Comparison of ENCODE assay signal across 24 cellular contexts in the genomic region with DNA sequence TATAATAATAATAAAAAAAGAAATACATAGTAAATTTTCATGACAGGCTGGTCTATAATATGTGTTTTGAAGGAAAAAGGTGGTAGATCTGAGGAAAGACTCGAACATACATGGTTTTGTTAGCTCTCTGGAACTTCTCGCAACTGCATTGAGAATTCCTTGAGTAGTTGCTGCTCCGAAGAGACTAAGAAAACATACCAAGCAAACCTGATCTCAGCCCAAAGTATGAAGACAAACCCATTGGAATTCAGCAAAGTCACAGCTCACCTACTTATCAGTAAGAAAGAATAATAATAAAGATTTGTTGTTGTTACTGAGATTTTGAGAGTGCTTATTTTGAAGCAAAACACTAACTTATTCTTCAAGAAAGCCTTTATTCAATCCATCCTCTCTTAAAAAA.
DNase-seq lines count a peak whose midpoint lies in the region; ATAC-seq and TF ChIP-seq lines count a peak whose summit lies in the region.
"Had no signal": no experiment of that assay in that cellular context is flagged by ENCODE, and none has a peak within 500 bp of the region (broad histone marks: within the 10 kb centered on the region; RNA-seq: fewer than 3 reads in every experiment).

No MANE protein-coding gene starts in this region.

- in situ Hi-C loops in HAP-1 (cut with MboI; ENCODE audit: low sequenced_read_pairs): no loop called here

- H3K4me3 Mint-ChIP-seq in activated T-cell treated with anti-CD3 and anti-CD28 coated beads, Interleukin-2, amount 50 U/mL, for 24 hours: no peak overlapping the region
- H3K4me3 Mint-ChIP-seq: CD14-positive monocyte; CD4-positive, alpha-beta memory T cell; CD4-positive, CD25-positive, alpha-beta regulatory T cell; CD8-positive, alpha-beta memory T cell had no signal

- H3K36me3 Mint-ChIP-seq in activated T-cell treated with anti-CD3 and anti-CD28 coated beads, Interleukin-2, amount 50 U/mL, for 24 hours (ENCODE audit: low read depth): no peaks in the 10 kb centered on the region
- H3K36me3 Mint-ChIP-seq: CD14-positive monocyte; CD4-positive, alpha-beta memory T cell; CD4-positive, CD25-positive, alpha-beta regulatory T cell; CD8-positive, alpha-beta memory T cell had no signal

- no peak overlapping the region for H3K27ac Mint-ChIP-seq in activated T-cell treated with anti-CD3 and anti-CD28 coated beads, Interleukin-2, amount 50 U/mL, for 24 hours
- H3K27ac Mint-ChIP-seq: CD14-positive monocyte; CD4-positive, alpha-beta memory T cell; CD4-positive, CD25-positive, alpha-beta regulatory T cell; CD8-positive, alpha-beta memory T cell had no signal

- no peaks in the 10 kb centered on the region for H3K27me3 Mint-ChIP-seq in activated T-cell treated with anti-CD3 and anti-CD28 coated beads, Interleukin-2, amount 50 U/mL, for 24 hours
- H3K27me3 Mint-ChIP-seq: CD4-positive, alpha-beta memory T cell; CD4-positive, CD25-positive, alpha-beta regulatory T cell; CD8-positive, alpha-beta memory T cell had no signal

- H3K4me1 ChIP-seq in HAP-1: no peaks in the 10 kb centered on the region
- H3K4me1 ChIP-seq: BLaER1 had no signal

- H3K36me3 ChIP-seq in HAP-1 (replicated peaks): no peaks in the 10 kb centered on the region
- H3K36me3 ChIP-seq: BE2C, BLaER1 had no signal

- DNase-seq in astrocyte of the hippocampus (ENCODE audit: low read depth, low spot score) (peak; percentile 59), choroid plexus epithelial cell (ENCODE audit: low read depth) (peak; percentile 58), non-pigmented ciliary epithelial cell (ENCODE audit: low read depth) (peak; percentile 23), HAP-1 (ENCODE audit: low spot score in 2 of 2) (no peak)
- no peak for DNase-seq in activated T-cell treated with anti-CD3 and anti-CD28 coated beads, Interleukin-2, amount 50 U/mL, for 24 hours
- DNase-seq: 8988T; ACHN; BE2C; C1 segment of cervical spinal cord; CD4-positive, alpha-beta memory T cell; CD4-positive, CD25-positive, alpha-beta regulatory T cell; CD8-positive, alpha-beta memory T cell; COR-L47; DMS 273 treated with DMSO at 0.1 percent for 48 hours; DMS153; DMS53; DMS79; DND-41; EL; GDM1 had no signal

- H3K4me3 ChIP-seq in choroid plexus epithelial cell (ENCODE audit: low read depth, low read length) (no peak overlapping the region), HAP-1 (no peak overlapping the region)
- H3K4me3 ChIP-seq: BLaER1, GM12878 had no signal

- no peak for TF ChIP-seq CTCF in choroid plexus epithelial cell (conservative IDR thresholded peaks at IDR 0.05; ENCODE audit: low read depth, low read length)

- H3K9me3 ChIP-seq in HAP-1: no peaks in the 10 kb centered on the region
- H3K9me3 ChIP-seq: BE2C, BLaER1 had no signal

- no peaks in the 10 kb centered on the region for H3K27me3 ChIP-seq in HAP-1 (ENCODE audit: low read depth)
- H3K27me3 ChIP-seq: BE2C, BLaER1 had no signal

- peaks cover 11% of the 10 kb centered on the region for H3K9me3 Mint-ChIP-seq in activated T-cell treated with anti-CD3 and anti-CD28 coated beads, Interleukin-2, amount 50 U/mL, for 24 hours

- ATAC-seq in HG03045 (IDR thresholded peaks at IDR 0.05; ENCODE audit: unreplicated experiment): no peak
- ATAC-seq: GM12878 had no signal

- H3K4me1 Mint-ChIP-seq in activated T-cell treated with anti-CD3 and anti-CD28 coated beads, Interleukin-2, amount 50 U/mL, for 24 hours (ENCODE audit: low read depth): no peaks in the 10 kb centered on the region
- H3K4me1 Mint-ChIP-seq: CD14-positive monocyte; CD4-positive, alpha-beta memory T cell; CD4-positive, CD25-positive, alpha-beta regulatory T cell; CD8-positive, alpha-beta memory T cell had no signal

Comparison
In these comparisons a context has a peak if more than half of its experiments do, and no peak if none do; other contexts are left out.
1. DNase-seq: peak in astrocyte of the hippocampus (single experiment), choroid plexus epithelial cell (single experiment) and non-pigmented ciliary epithelial cell (single experiment); none in activated T-cell treated with anti-CD3 and anti-CD28 coated beads, Interleukin-2, amount 50 U/mL, for 24 hours (single experiment) and HAP-1 (0 of 2).